12 cellular contexts compared by ENCODE assay signal in the genomic region with DNA sequence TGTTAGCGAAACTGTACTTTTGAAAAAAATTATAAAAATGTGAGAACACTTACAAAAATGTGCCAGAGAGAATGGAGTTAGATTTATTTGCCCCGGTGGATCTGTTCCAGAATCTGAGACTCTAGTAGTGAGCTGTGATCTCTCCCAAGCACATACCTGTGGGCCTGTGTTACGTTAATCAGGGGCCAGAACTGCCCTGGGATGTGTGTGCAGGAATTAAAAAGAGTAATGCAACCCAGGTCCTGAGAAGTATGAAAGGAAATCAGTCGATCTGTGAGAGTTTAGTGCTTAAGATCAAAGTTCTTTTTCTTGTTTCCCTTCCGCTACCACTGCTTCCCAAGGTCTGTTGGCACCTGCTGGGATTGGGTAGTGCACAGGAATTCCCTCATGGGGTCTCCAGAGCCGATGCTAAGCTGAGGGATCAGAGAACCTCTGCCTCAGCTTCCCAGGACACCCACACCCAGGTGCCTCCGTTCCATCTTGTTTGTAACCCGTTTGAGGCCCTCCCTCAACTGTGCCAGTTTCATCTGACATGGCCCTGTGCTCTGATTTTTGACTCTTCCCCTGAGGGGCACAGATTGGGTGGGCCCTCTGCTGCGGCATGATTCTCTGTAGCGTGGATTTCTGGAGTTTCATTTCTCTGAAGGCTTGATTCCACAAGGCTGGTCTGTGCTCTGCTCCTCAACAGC.
DNase-seq lines count a peak whose midpoint lies in the region; ATAC-seq and TF ChIP-seq lines count a peak whose summit lies in the region.
"Had no signal": no experiment of that assay in that cellular context is flagged by ENCODE, and none has a peak within 500 bp of the region (broad histone marks: within the 10 kb centered on the region; RNA-seq: fewer than 3 reads in every experiment).

No MANE protein-coding gene starts in this region.

- peaks cover 0 to 11% (median 6%) of the 10 kb centered on the region in 4 donors for H3K36me3 ChIP-seq in right lobe of liver

- H3K4me3 ChIP-seq in right lobe of liver, result no peak overlapping the region
- H3K4me3 ChIP-seq: heart right ventricle had no signal

- TF ChIP-seq POLR2A in right lobe of liver (IDR thresholded peaks at IDR 0.05), result no peak

- no peak overlapping the region for H3K4me3 Mint-ChIP-seq in activated T-cell treated with anti-CD3 and anti-CD28 coated beads, Interleukin-2, amount 50 U/mL, for 24 hours
- H3K4me3 Mint-ChIP-seq in activated naive CD8-positive, alpha-beta T cell, result peak overlapping the region; percentile 64
- H3K4me3 Mint-ChIP-seq in stimulated activated naive CD8-positive, alpha-beta T cell treated with anti-CD3 and anti-CD28 coated beads, Interleukin-15, amount 100 ng/mL, for 72 hours, result peak overlapping the region; percentile 7 to 59
- H3K4me3 Mint-ChIP-seq: activated CD4-positive, alpha-beta memory T cell treated with anti-CD3 and anti-CD28 coated beads for 36 hours had no signal

- H3K9me3 ChIP-seq in right lobe of liver, result no peaks in the 10 kb centered on the region
- H3K9me3 ChIP-seq: heart right ventricle had no signal

- no peak for TF ChIP-seq CTCF in right lobe of liver (IDR thresholded peaks at IDR 0.05)

- peaks cover 84% of the 10 kb centered on the region for H3K36me3 Mint-ChIP-seq in activated T-cell treated with anti-CD3 and anti-CD28 coated beads, Interleukin-2, amount 50 U/mL, for 24 hours (ENCODE audit: low read depth)
- H3K36me3 Mint-ChIP-seq in activated naive CD8-positive, alpha-beta T cell, result peaks cover 20% of the 10 kb centered on the region

- intact Hi-C loops in right lobe of liver (cut with DNase I), result no loop called here

- peaks cover 39% of the 10 kb centered on the region for H3K4me1 Mint-ChIP-seq in activated T-cell treated with anti-CD3 and anti-CD28 coated beads, Interleukin-2, amount 50 U/mL, for 24 hours (ENCODE audit: low read depth)
- H3K4me1 Mint-ChIP-seq in activated naive CD8-positive, alpha-beta T cell (ENCODE audit: low read depth), result peaks cover 40% of the 10 kb centered on the region
- H3K4me1 Mint-ChIP-seq in stimulated activated naive CD8-positive, alpha-beta T cell treated with anti-CD3 and anti-CD28 coated beads, Interleukin-15, amount 100 ng/mL, for 72 hours, result peaks cover 32% of the 10 kb centered on the region

- ATAC-seq in right lobe of liver, result peak; percentile 65 to 72 (median 67)
- peak; percentile 39 for ATAC-seq in stimulated activated naive CD8-positive, alpha-beta T cell treated with anti-CD3 and anti-CD28 coated beads, Interleukin-15, amount 100 ng/mL, for 72 hours
- ATAC-seq in HG02973 (IDR thresholded peaks at IDR 0.05; ENCODE audit: unreplicated experiment), result no peak

- peaks cover 0 to 54% (median 11%) of the 10 kb centered on the region in 4 donors for H3K4me1 ChIP-seq in right lobe of liver

- no peaks in the 10 kb centered on the region for H3K27me3 ChIP-seq in right lobe of liver
- H3K27me3 ChIP-seq: heart right ventricle had no signal

- 33% methylated on average over 8 of the region's 10 CpGs for WGBS in right lobe of liver (ENCODE audit: insufficient coverage, low coverage, low lambda C conversion rate, missing lambda C conversion rate)

- peak overlapping the region; percentile 65 for H3K27ac Mint-ChIP-seq in activated T-cell treated with anti-CD3 and anti-CD28 coated beads, Interleukin-2, amount 50 U/mL, for 24 hours
- H3K27ac Mint-ChIP-seq in activated naive CD8-positive, alpha-beta T cell, result peak overlapping the region; percentile 71
- peak overlapping the region; percentile 59 to 81 for H3K27ac Mint-ChIP-seq in stimulated activated naive CD8-positive, alpha-beta T cell treated with anti-CD3 and anti-CD28 coated beads, Interleukin-15, amount 100 ng/mL, for 72 hours
- H3K27ac Mint-ChIP-seq: activated CD4-positive, alpha-beta memory T cell treated with anti-CD3 and anti-CD28 coated beads for 36 hours had no signal

- peak overlapping the region in 2 of 3 donors; percentile 41 to 66 for H3K27ac ChIP-seq in right lobe of liver
- H3K27ac ChIP-seq: heart right ventricle had no signal

- H3K27me3 Mint-ChIP-seq in activated T-cell treated with anti-CD3 and anti-CD28 coated beads, Interleukin-2, amount 50 U/mL, for 24 hours, result no peaks in the 10 kb centered on the region
- H3K27me3 Mint-ChIP-seq in activated naive CD8-positive, alpha-beta T cell, result no peaks in the 10 kb centered on the region
- no peaks in the 10 kb centered on the region for H3K27me3 Mint-ChIP-seq in stimulated activated naive CD8-positive, alpha-beta T cell treated with anti-CD3 and anti-CD28 coated beads, Interleukin-15, amount 100 ng/mL, for 72 hours
- H3K27me3 Mint-ChIP-seq: activated CD4-positive, alpha-beta memory T cell treated with anti-CD3 and anti-CD28 coated beads for 36 hours had no signal

- no peak for DNase-seq in activated T-cell treated with anti-CD3 and anti-CD28 coated beads, Interleukin-2, amount 50 U/mL, for 24 hours
- DNase-seq in activated T-cell treated with anti-CD3 and anti-CD28 coated beads, Interleukin-2, amount 50 U/mL, for 48 hours, result no peak
- DNase-seq in right lobe of liver, result no peak
- DNase-seq in stimulated activated naive CD8-positive, alpha-beta T cell treated with anti-CD3 and anti-CD28 coated beads, Interleukin-15, amount 100 ng/mL, for 72 hours, result no peak
- DNase-seq in HuH-7.5 (ENCODE audit: low spot score), result no peak
- DNase-seq in anterior cingulate cortex (lab: John Stamatoyannopoulos, UW), result no peak
- DNase-seq: ACHN; activated CD4-positive, alpha-beta memory T cell treated with anti-CD3 and anti-CD28 coated beads for 36 hours; effector memory CD4-positive, alpha-beta T cell; heart right ventricle had no signal

- H3K9me3 Mint-ChIP-seq in activated T-cell treated with anti-CD3 and anti-CD28 coated beads, Interleukin-2, amount 50 U/mL, for 24 hours, result no peaks in the 10 kb centered on the region
- no peaks in the 10 kb centered on the region for H3K9me3 Mint-ChIP-seq in activated naive CD8-positive, alpha-beta T cell (ENCODE audit: low read depth)
- H3K9me3 Mint-ChIP-seq in stimulated activated naive CD8-positive, alpha-beta T cell treated with anti-CD3 and anti-CD28 coated beads, Interleukin-15, amount 100 ng/mL, for 72 hours, result no peaks in the 10 kb centered on the region
- H3K9me3 Mint-ChIP-seq: activated CD4-positive, alpha-beta memory T cell treated with anti-CD3 and anti-CD28 coated beads for 36 hours had no signal
